In the genomic region with DNA sequence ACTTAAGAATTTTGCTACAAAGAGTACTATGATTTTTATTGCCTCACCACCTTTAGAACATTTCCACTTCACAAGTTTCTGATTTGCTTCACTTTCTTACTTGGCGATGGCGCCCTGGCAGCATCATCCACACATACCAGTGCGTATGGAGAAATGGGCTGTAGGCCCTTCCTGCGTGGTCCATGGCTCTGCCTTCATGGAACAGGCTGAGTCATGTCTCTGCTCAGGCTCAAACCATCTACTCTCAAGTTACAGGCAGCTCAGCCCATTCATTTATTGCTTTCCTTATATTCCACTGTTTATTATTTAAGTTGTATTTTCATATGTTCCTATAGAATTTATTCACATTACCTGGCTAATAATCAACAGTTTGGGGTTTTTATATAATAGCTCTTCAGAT, we compare ENCODE assay signal across 19 cellular contexts.
"Had no signal": no experiment of that assay in that cellular context is flagged by ENCODE, and none has a peak within 500 bp of the region (broad histone marks: within the 10 kb centered on the region; RNA-seq: fewer than 3 reads in every experiment).

No MANE protein-coding gene starts in this region.

- H3K27ac Mint-ChIP-seq: activated CD8-positive, alpha-beta T cell treated with anti-CD3 and anti-CD28 coated beads, Interleukin-2, amount 10 ng/mL, durations not matched to agents 7 days and 5 days; activated naive CD4-positive, alpha-beta T cell treated with anti-CD3 and anti-CD28 coated beads, Interleukin-2, amount 50 U/mL, for 24 hours had no signal

- DNase-seq: activated CD4-positive, alpha-beta T cell treated with anti-CD3 and anti-CD28 coated beads for 48 hours; activated CD8-positive, alpha-beta T cell treated with anti-CD3 and anti-CD28 coated beads, Interleukin-2, amount 10 ng/mL, durations not matched to agents 7 days and 5 days; adrenal gland; caudate nucleus; colonic mucosa; esophagus squamous epithelium; gastrocnemius medialis; heart left ventricle; left colon; lower lobe of right lung; midbrain; psoas muscle; stimulated activated CD4-positive, alpha-beta T cell treated with anti-CD3 and anti-CD28 coated beads, Interleukin-1b, Interleukin-23, amount 100 ng/mL, for 48 hours; T-helper 1 cell; T1000 had no signal

- H3K9me3 ChIP-seq: adrenal gland, colonic mucosa, esophagus squamous epithelium, gastrocnemius medialis, heart left ventricle, lower lobe of right lung, psoas muscle had no signal

- H3K4me1 ChIP-seq: colonic mucosa, esophagus squamous epithelium, gastrocnemius medialis, heart left ventricle, lower lobe of right lung, psoas muscle had no signal

- H3K27me3 Mint-ChIP-seq: activated naive CD4-positive, alpha-beta T cell treated with anti-CD3 and anti-CD28 coated beads, Interleukin-2, amount 50 U/mL, for 24 hours had no signal

- H3K27ac ChIP-seq: adrenal gland, colonic mucosa, esophagus squamous epithelium, gastrocnemius medialis, heart left ventricle, lower lobe of right lung, psoas muscle, SK-N-MC had no signal

- H3K4me3 ChIP-seq: adrenal gland, colonic mucosa, esophagus squamous epithelium, gastrocnemius medialis, heart left ventricle, lower lobe of right lung, psoas muscle, SK-N-MC had no signal

- H3K4me3 Mint-ChIP-seq: activated CD8-positive, alpha-beta T cell treated with anti-CD3 and anti-CD28 coated beads, Interleukin-2, amount 10 ng/mL, durations not matched to agents 7 days and 5 days; activated naive CD4-positive, alpha-beta T cell treated with anti-CD3 and anti-CD28 coated beads, Interleukin-2, amount 50 U/mL, for 24 hours; neural crest cell had no signal

- H3K9me3 Mint-ChIP-seq: activated naive CD4-positive, alpha-beta T cell treated with anti-CD3 and anti-CD28 coated beads, Interleukin-2, amount 50 U/mL, for 24 hours; neural crest cell had no signal

- ATAC-seq: activated CD8-positive, alpha-beta T cell treated with anti-CD3 and anti-CD28 coated beads, Interleukin-2, amount 10 ng/mL, durations not matched to agents 7 days and 5 days; gastrocnemius medialis; heart left ventricle; left colon; lower lobe of right lung; psoas muscle; sciatic nerve had no signal

- H3K27me3 ChIP-seq: adrenal gland, colonic mucosa, esophagus squamous epithelium, gastrocnemius medialis, heart left ventricle had no signal
